9 cellular contexts compared by ENCODE assay signal in genomic region chr5:1339818-1340210, GRCh38. TPM values are rescaled to one million over a fixed set of nuclear protein-coding genes. Genes with fewer than 3 reads are reported as not detected.
DNase-seq lines count a peak whose midpoint lies in the region; ATAC-seq, FAIRE-seq and TF ChIP-seq lines count a peak whose summit lies in the region.
"Not testable (repeated sequence)": the region's sequence is repeated elsewhere in the genome, so short reads cannot be mapped to it uniquely, and the experiment has no call there.
"Had no signal": no experiment of that assay in that cellular context is flagged by ENCODE, and none has a peak within 500 bp of the region (broad histone marks: within the 10 kb centered on the region; RNA-seq: fewer than 3 reads in every experiment).

No MANE protein-coding gene starts in this region.

- peak overlapping the region; percentile 13; the same call in 1 of the 2 replicates for H3K4me3 ChIP-seq in MM.1S (ENCODE audit: low read length)
- not testable (repeated sequence) for H3K4me3 ChIP-seq in K562; kidney (ENCODE audit: low read length in 2 of 2); lower lobe of right lung; spleen

- TF ChIP-seq RAD21 in K562 (CRISPR knock-in tag; conservative IDR thresholded peaks at IDR 0.05 in 1 of 2, IDR thresholded peaks at IDR 0.05 in 1 of 2): not testable (repeated sequence)

- CTCF ChIA-PET in RWPE1 (lab: Yijun Ruan, JAX); K562 (lab: Yijun Ruan, JAX; ENCODE audit: low intra/inter-chr PET ratio): not testable (repeated sequence)

- H4K20me1 ChIP-seq in MM.1S (ENCODE audit: insufficient read depth, low read length); K562 (replicated peaks; ENCODE audit: control insufficient read depth, insufficient read depth, low read length): not testable (repeated sequence)

- not testable (repeated sequence) for TF ChIP-seq POLR2A in K562 (conservative IDR thresholded peaks at IDR 0.05); spleen (IDR thresholded peaks at IDR 0.05)

- peak overlapping the region; percentile 84; the same call in 1 of the 2 replicates for H3K4me2 ChIP-seq in MM.1S (ENCODE audit: low read depth, low read length)
- not testable (repeated sequence) for H3K4me2 ChIP-seq in K562 (ENCODE audit: insufficient read depth, low read length)

- not testable (repeated sequence) for FAIRE-seq in K562 (lab: Jason Lieb, UNC); kidney (lab: Jason Lieb, UNC)

- not testable (repeated sequence) for H2AFZ ChIP-seq in MM.1S (ENCODE audit: low read length); K562 (ENCODE audit: low read depth, low read length)

- H3K9me1 ChIP-seq in K562 (ENCODE audit: control insufficient read depth, insufficient read depth, low read length): not testable (repeated sequence)

- not testable (repeated sequence) for H3K9ac ChIP-seq in MM.1S (ENCODE audit: low read length); K562 (ENCODE audit: insufficient read depth in 1 of 2, low read depth in 2 of 2, low read length in 2 of 2); kidney (ENCODE audit: low read length in 2 of 2)

- peaks cover 81% of the 10 kb centered on the region for H3F3A ChIP-seq in MM.1S (ENCODE audit: insufficient read depth, low read length)

- ATAC-seq in K562, lower lobe of right lung: not testable (repeated sequence)

- intact Hi-C loops in K562 (cut with micrococcal nuclease); kidney (cut with DNase I); lower lobe of right lung (cut with DNase I); spleen (cut with DNase I; ENCODE audit: low total_unique reads): not testable (repeated sequence)

- POLR2A ChIA-PET in RWPE1 (lab: Yijun Ruan, JAX; ENCODE audit: low non-redundant PET); K562 (lab: Yijun Ruan, JAX): not testable (repeated sequence)

- H3K27me3 ChIP-seq in MM.1S (replicated peaks; ENCODE audit: insufficient read depth, low read length); K562 (ENCODE audit: control insufficient read depth in 2 of 2, insufficient read depth in 2 of 2, low read length in 2 of 2); lower lobe of right lung (ENCODE audit: low read depth); spleen (replicated peaks in 1 of 7): not testable (repeated sequence)

- not testable (repeated sequence) for H3K9me3 ChIP-seq in MM.1S (replicated peaks; ENCODE audit: insufficient read depth, low read length); K562 (replicated peaks; ENCODE audit: control insufficient read depth, insufficient read depth, low read depth, low read length); kidney (ENCODE audit: control insufficient read depth in 1 of 2, low read length in 2 of 2); lower lobe of right lung; spleen

- not testable (repeated sequence) for H3K9me2 ChIP-seq in MM.1S (replicated peaks; ENCODE audit: insufficient read depth, low read length)

- not testable (repeated sequence) for TF ChIP-seq CTCF in MM.1S (IDR thresholded peaks at IDR 0.05; ENCODE audit: low read length); RWPE1 (conservative IDR thresholded peaks at IDR 0.05; ENCODE audit: low read depth); K562 (IDR thresholded peaks at IDR 0.05 in 2 of 3, conservative IDR thresholded peaks at IDR 0.05 in 1 of 3; ENCODE audit: insufficient read depth in 2 of 3, low read depth in 1 of 3, low read length in 3 of 3); kidney (IDR thresholded peaks at IDR 0.05; ENCODE audit: borderline replicate concordance, extremely low read depth, insufficient read depth); lower lobe of right lung (IDR thresholded peaks at IDR 0.05); spleen (IDR thresholded peaks at IDR 0.05 in 8 of 11, conservative IDR thresholded peaks at IDR 0.05 in 3 of 11)

- 85% methylated on average over 13 of the region's 17 CpGs for WGBS in K562 (ENCODE audit: insufficient coverage, low coverage, missing lambda C conversion rate)
- 90 to 93% (median 93%) methylated on average over 8 to 17 of the region's 17 CpGs for WGBS in spleen, 5 donors

- in situ Hi-C loops in K562 (cut with MboI): not testable (repeated sequence)

- not testable (repeated sequence) for BruUV-seq in K562 (replicated peaks; lab: Mats Ljungman, UMichigan)

- TF ChIP-seq EP300 in K562 (IDR thresholded peaks at IDR 0.05; ENCODE audit: low read length): not testable (repeated sequence)

- not testable (repeated sequence) for DNase-seq in MM.1S; RWPE1 (ENCODE audit: low spot score); K562 (ENCODE audit: extremely low read depth in 1 of 4, low spot score in 3 of 4)
- DNase-seq in kidney (peak; percentile 9), lower lobe of right lung (peak; percentile 14), spleen (peak; percentile 54)

- H3K4me1 ChIP-seq in MM.1S (ENCODE audit: low read length) (peaks cover 62% of the 10 kb centered on the region), K562 (replicated peaks in 1 of 2; ENCODE audit: control insufficient read depth in 2 of 2, insufficient read depth in 2 of 2, low read length in 2 of 2) (peaks cover 7 to 22% of the 10 kb centered on the region in 2 experiments; a peak in 4 of 5 replicates), kidney (ENCODE audit: control insufficient read depth in 1 of 2, insufficient read depth in 1 of 2, low read depth in 1 of 2, low read length in 2 of 2) (peaks cover 0 to 26% of the 10 kb centered on the region in 2 donors), lower lobe of right lung (peaks cover 24% of the 10 kb centered on the region), spleen (peaks cover 15 to 59% (median 26%) of the 10 kb centered on the region in 6 donors)

- H3K36me3 ChIP-seq in MM.1S (replicated peaks; ENCODE audit: insufficient read depth, low read length) (peaks cover 58% of the 10 kb centered on the region), K562 (ENCODE audit: control insufficient read depth, insufficient read depth, low read length) (peaks cover 86% of the 10 kb centered on the region), kidney (ENCODE audit: control insufficient read depth in 1 of 2, insufficient read depth in 2 of 2, low read length in 2 of 2) (peaks cover 25 to 46% of the 10 kb centered on the region in 2 donors), lower lobe of right lung (peaks cover 76% of the 10 kb centered on the region), spleen (peaks cover 10 to 90% (median 70%) of the 10 kb centered on the region in 6 donors)

- peak overlapping the region; percentile 98; the same call in 1 of the 2 replicates for H3K27ac ChIP-seq in MM.1S (ENCODE audit: low read length)
- peak overlapping the region; percentile 5 for H3K27ac ChIP-seq in RWPE1
- H3K27ac ChIP-seq in K562 (ENCODE audit: extremely low read depth, low read depth, low read length); kidney (ENCODE audit: low read depth in 2 of 2, low read length in 2 of 2); lower lobe of right lung; spleen: not testable (repeated sequence)

- H3K79me2 ChIP-seq in MM.1S (ENCODE audit: low read length): peaks cover 98% of the 10 kb centered on the region
- H3K79me2 ChIP-seq in K562 (ENCODE audit: control insufficient read depth, insufficient read depth, low read length): peaks cover 30% of the 10 kb centered on the region

RNA-seq across cellular contexts. Expression of gene CLPTM1L, which starts 5.1 kb away (rescaled TPM):
- 215 and 519 TPM in 2 replicates for total RNA-seq in K562 (2011; cell fraction: chromatin; rRNA removed; ENCODE audit: low replicate concordance)
- total RNA-seq in K562 (2011; cell fraction: nucleolus; rRNA removed): 574 and 584 TPM in 2 replicates
- total RNA-seq in K562 (2011; cell fraction: nucleoplasm; rRNA removed): 409 and 456 TPM in 2 replicates
- total RNA-seq in K562 (2014; rRNA removed) (217 and 249 TPM in 2 replicates), K562 (2014; rRNA removed; fragmentation: Illumina TruSeq; extraction: Trizol) (132 and 136 TPM in 2 replicates), K562 (2015; rRNA removed; fragmentation: Illumina TruSeq; extraction: Trizol) (177 and 179 TPM in 2 replicates), K562 (2021) (145 and 152 TPM in 2 replicates), kidney (96.6 TPM), lower lobe of right lung (135 TPM), spleen (100 to 1,000 TPM in 3 of 7 donors, 10 to 100 TPM in 4; 87.2 to 118 (median 99.9) TPM)
- polyA plus RNA-seq in K562 (2011; rRNA removed) (130 and 184 TPM in 2 replicates), K562 (2014; fragmentation: Illumina TruSeq; extraction: Trizol) (198 and 213 TPM in 2 replicates), K562 (2014; fragmentation: Nextera tagmentation; extraction: Ambion mirVana) (10 to 100 TPM in 1 of 2 experiments, 1 to 10 TPM in 1; 3.5 to 14.1 TPM), K562 (2014; rRNA removed) (180 and 181 TPM in 2 replicates), kidney (ENCODE audit: insufficient read depth, low read depth, low replicate concordance) (135 TPM), spleen (10 to 100 TPM; 39.7 to 55.6 (median 45.1) TPM)
- 150 and 221 TPM in 2 replicates for polyA plus RNA-seq in K562 (2011; cell fraction: cytosol; rRNA removed)
- 196 and 245 TPM in 2 replicates for polyA plus RNA-seq in K562 (2011; cell fraction: nucleus; rRNA removed)
- 110 and 155 TPM in 2 replicates for polyA plus RNA-seq in K562 (2012)
- 112 and 228 TPM in 2 replicates for polyA minus RNA-seq in K562 (2011; rRNA and poly(A)+ RNA removed)
- 74.7 and 93.6 TPM in 2 replicates for polyA minus RNA-seq in K562 (2011; cell fraction: cytosol; rRNA and poly(A)+ RNA removed)
- 73.0 and 82.1 TPM in 2 replicates for polyA minus RNA-seq in K562 (2011; cell fraction: nucleus; rRNA and poly(A)+ RNA removed)

RNA-seq across cellular contexts. Expression of gene TERT, which starts 44.9 kb away (rescaled TPM):
- total RNA-seq in K562 (2011; cell fraction: chromatin; rRNA removed; ENCODE audit: low replicate concordance): 14.2 and 54.7 TPM in 2 replicates
- total RNA-seq in K562 (2011; cell fraction: nucleolus; rRNA removed): 26.1 and 26.7 TPM in 2 replicates
- 10.8 and 13.8 TPM in 2 replicates for total RNA-seq in K562 (2011; cell fraction: nucleoplasm; rRNA removed)
- total RNA-seq in K562 (2014; rRNA removed) (1.7 and 2.5 TPM in 2 replicates), K562 (2014; rRNA removed; fragmentation: Illumina TruSeq; extraction: Trizol) (0.41 and 0.44 TPM in 2 replicates), K562 (2015; rRNA removed; fragmentation: Illumina TruSeq; extraction: Trizol) (0.54 and 0.83 TPM in 2 replicates), K562 (2021) (3.3 and 3.4 TPM in 2 replicates), kidney (0.91 TPM), lower lobe of right lung (not detected), spleen (1 to 10 TPM in 2 of 7 donors, under 1 TPM in 3, not detected in 2; 0.16 to 5.3 (median 0.43) TPM)
- polyA plus RNA-seq in K562 (2011; rRNA removed) (1.4 and 2.7 TPM in 2 replicates), K562 (2014; fragmentation: Illumina TruSeq; extraction: Trizol) (0.48 and 1.00 TPM in 2 replicates), K562 (2014; fragmentation: Nextera tagmentation; extraction: Ambion mirVana) (under 1 TPM in 1 of 2 experiments, not detected in 1; 0.08 TPM), K562 (2014; rRNA removed) (2.2 and 4.5 TPM in 2 replicates), kidney (ENCODE audit: insufficient read depth, low read depth, low replicate concordance) (not detected), spleen (under 1 TPM; 0.09 to 0.53 (median 0.19) TPM)
- polyA plus RNA-seq in K562 (2011; cell fraction: cytosol; rRNA removed): 1.3 and 3.8 TPM in 2 replicates
- 15.4 and 32.7 TPM in 2 replicates for polyA plus RNA-seq in K562 (2011; cell fraction: nucleus; rRNA removed)
- polyA plus RNA-seq in K562 (2012): 1.0 and 1.5 TPM in 2 replicates
- 0.69 and 1.6 TPM in 2 replicates for polyA minus RNA-seq in K562 (2011; rRNA and poly(A)+ RNA removed)
- 1.7 and 5.3 TPM in 2 replicates for polyA minus RNA-seq in K562 (2011; cell fraction: cytosol; rRNA and poly(A)+ RNA removed)
- 8.1 and 11.4 TPM in 2 replicates for polyA minus RNA-seq in K562 (2011; cell fraction: nucleus; rRNA and poly(A)+ RNA removed)
- total RNA-seq: GM23248 had no signal
- polyA plus RNA-seq: CD4-positive, CD25-positive, alpha-beta regulatory T cell; CD8-positive, alpha-beta memory T cell; GM23248 had no signal
